In genomic region chr11:44615913-44616806, GRCh38 we compare ENCODE assay signal across 9 cellular contexts. TPM values are rescaled to one million over a fixed set of nuclear protein-coding genes. Genes with fewer than 3 reads are reported as not detected.
A peak's percentile ranks its signal among the peaks of the same experiment; 100 is the strongest.
DNase-seq lines count a peak whose midpoint lies in the region; ATAC-seq, FAIRE-seq and TF ChIP-seq lines count a peak whose summit lies in the region.
"Had no signal": no experiment of that assay in that cellular context is flagged by ENCODE, and none has a peak within 500 bp of the region (broad histone marks: within the 10 kb centered on the region; RNA-seq: fewer than 3 reads in every experiment).

No MANE protein-coding gene starts in this region.

- H3K36me3 Mint-ChIP-seq in activated T-helper 17 cell treated with anti-CD3 and anti-CD28 coated beads, Interleukin-2, amount 50 U/mL, for 72 hours (ENCODE audit: low read depth): peaks cover 100% of the 10 kb centered on the region
- H3K36me3 Mint-ChIP-seq: type B pancreatic cell had no signal

- TF ChIP-seq CTCF in liver (IDR thresholded peaks at IDR 0.05; ENCODE audit: low read depth, low read length, missing input control) (no peak), HepG2 (CRISPR knock-in tag; IDR thresholded peaks at IDR 0.05) (no peak), A673 (conservative IDR thresholded peaks at IDR 0.05; ENCODE audit: low read depth, low read length) (no peak)

- TF ChIP-seq POLR2A in HepG2 (IDR thresholded peaks at IDR 0.05; ENCODE audit: insufficient read depth in 1 of 2, low read depth in 2 of 2, low read length in 2 of 2): no peak

- H3K27ac ChIP-seq in liver (ENCODE audit: low read depth in 1 of 2, low read length in 2 of 2) (no peak overlapping the region), HepG2 (ENCODE audit: extremely low read length, insufficient read depth, low read length) (no peak overlapping the region), A673 (ENCODE audit: low read depth, low read length, poor library complexity, severe bottlenecking) (no peak overlapping the region)

- H3K4me1 ChIP-seq in liver (ENCODE audit: control insufficient read depth in 4 of 4, insufficient read depth in 4 of 4, low read length in 3 of 4) (peaks cover 11 to 42% (median 37%) of the 10 kb centered on the region in 4 donors), HepG2 (ENCODE audit: insufficient read depth, low read length) (no peaks in the 10 kb centered on the region), A673 (ENCODE audit: insufficient read depth, low read length, poor library complexity, severe bottlenecking) (no peaks in the 10 kb centered on the region)

- no peak overlapping the region for H3K4me3 Mint-ChIP-seq in activated T-helper 17 cell treated with anti-CD3 and anti-CD28 coated beads, Interleukin-2, amount 50 U/mL, for 72 hours
- H3K4me3 Mint-ChIP-seq: type B pancreatic cell had no signal

- no peaks in the 10 kb centered on the region for H3K9me3 Mint-ChIP-seq in activated T-helper 17 cell treated with anti-CD3 and anti-CD28 coated beads, Interleukin-2, amount 50 U/mL, for 72 hours
- H3K9me3 Mint-ChIP-seq: type B pancreatic cell had no signal

- ATAC-seq in HepG2 (no peak), left lobe of liver (peak; percentile 50)
- ATAC-seq in activated T-helper 17 cell treated with anti-CD3 and anti-CD28 coated beads, Interleukin-2, amount 50 U/mL, for 72 hours (replicated peaks): no peak

- no peak overlapping the region for H2AFZ ChIP-seq in HepG2 (ENCODE audit: low read length)

- no peaks in the 10 kb centered on the region for H4K20me1 ChIP-seq in HepG2 (ENCODE audit: insufficient read depth, low read length)

- FAIRE-seq in HepG2 (lab: Jason Lieb, UNC) (no peak), urothelium cell line (lab: Jason Lieb, UNC) (no peak)

- H3K27me3 ChIP-seq in liver (ENCODE audit: control insufficient read depth in 4 of 4, insufficient read depth in 4 of 4, low read length in 3 of 4): no peaks in the 10 kb centered on the region
- no peaks in the 10 kb centered on the region; a peak in 1 of 5 replicates for H3K27me3 ChIP-seq in HepG2 (ENCODE audit: control insufficient read depth in 1 of 2, insufficient read depth in 2 of 2, low read length in 2 of 2)
- H3K27me3 ChIP-seq in A673 (replicated peaks; ENCODE audit: insufficient read depth, low read depth, low read length, poor library complexity): no peaks in the 10 kb centered on the region

- CTCF ChIA-PET in HepG2 (lab: Yijun Ruan, JAX; ENCODE audit: low intra/inter-chr PET ratio, low total read pairs): interaction anchor here (1.1 to 3.2 kb wide), 5 partner anchors 57 to 295 kb away, joined by 3 to 44 read pairs (median 5); no protein-coding TSS in a partner anchor
- CTCF ChIA-PET in A673 (lab: Charles Lee): interaction anchor here (0.6 to 2.2 kb wide), 19 partner anchors 9 to 674 kb away, joined by 3 to 110 read pairs (median 4); partner anchors contain the start of genes CD82 and EXT2

- H3K4me2 ChIP-seq in HepG2 (ENCODE audit: low read depth, low read length): no peak overlapping the region

- peaks cover 16% of the 10 kb centered on the region for H3K4me1 Mint-ChIP-seq in activated T-helper 17 cell treated with anti-CD3 and anti-CD28 coated beads, Interleukin-2, amount 50 U/mL, for 72 hours

- TF ChIP-seq EP300 in HepG2 (IDR thresholded peaks at IDR 0.05; ENCODE audit: low read depth in 2 of 2, low read length in 2 of 2) (no peak), HepG2 (CRISPR knock-in tag; IDR thresholded peaks at IDR 0.05; ENCODE audit: borderline replicate concordance) (no peak)

- H3K79me2 ChIP-seq in HepG2 (ENCODE audit: insufficient read depth, low read length): no peaks in the 10 kb centered on the region

- intact Hi-C loops in HepG2 (cut with micrococcal nuclease; ENCODE audit: unreplicated experiment): no loop called here
- intact Hi-C loops in A673 (cut with micrococcal nuclease; ENCODE audit: unreplicated experiment): loop anchor here (2.0 to 5.0 kb wide), 2 partner anchors 51 to 524 kb away; partner anchors contain the start of gene CD82

- peak overlapping the region; percentile 68 for H3K27ac Mint-ChIP-seq in activated T-helper 17 cell treated with anti-CD3 and anti-CD28 coated beads, Interleukin-2, amount 50 U/mL, for 72 hours
- H3K27ac Mint-ChIP-seq: type B pancreatic cell had no signal

- BruUV-seq in HepG2 (replicated peaks; lab: Mats Ljungman, UMichigan): no TSS peak
- no TSS peak for BruUV-seq in A673 (replicated peaks; lab: Mats Ljungman, UMichigan)

- WGBS in liver: 83% methylated on average over 15 of the region's 15 CpGs
- WGBS in HepG2 (ENCODE audit: low lambda C conversion rate): 69% methylated on average over 15 of the region's 15 CpGs

- H3K9me3 ChIP-seq in liver (ENCODE audit: control insufficient read depth in 4 of 4, low read length in 3 of 4) (no peaks in the 10 kb centered on the region), HepG2 (ENCODE audit: low read length) (no peaks in the 10 kb centered on the region), A673 (ENCODE audit: low read depth, low read length, poor library complexity, severe bottlenecking) (no peaks in the 10 kb centered on the region)

- no peak for TF ChIP-seq RAD21 in liver (IDR thresholded peaks at IDR 0.05)
- no peak for TF ChIP-seq RAD21 in HepG2 (CRISPR knock-in tag; IDR thresholded peaks at IDR 0.05)

- no peaks in the 10 kb centered on the region for H3K27me3 Mint-ChIP-seq in activated T-helper 17 cell treated with anti-CD3 and anti-CD28 coated beads, Interleukin-2, amount 50 U/mL, for 72 hours
- H3K27me3 Mint-ChIP-seq: type B pancreatic cell had no signal

- POLR2A ChIA-PET in HepG2 (lab: Yijun Ruan, JAX) (no interaction called here), A673 (lab: Charles Lee; ENCODE audit: low non-redundant PET) (no interaction called here)

- in situ Hi-C loops in HepG2 (cut with HindIII; ENCODE audit: extremely low pct_ligation_motif_present, low pct_unique_long_range_greater_than_20kb): loop anchor here (10.0 kb wide), 1 partner anchor 51 kb away; the partner anchor contains the start of gene CD82

- no peak for DNase-seq in HepG2 (ENCODE audit: low spot score)
- no peak for DNase-seq in left lobe of liver (ENCODE audit: low spot score)
- no peak for DNase-seq in urothelium cell line (ENCODE audit: low spot score)
- DNase-seq in NK-92 (lab: John Stamatoyannopoulos, UW; ENCODE audit: unreplicated experiment): no peak
- no peak for DNase-seq in A673 (ENCODE audit: low spot score)
- no peak for DNase-seq in NOMO-1 (lab: John Stamatoyannopoulos, UW; ENCODE audit: unreplicated experiment in 2 of 2)

- H3K36me3 ChIP-seq in liver (ENCODE audit: control insufficient read depth in 4 of 4, insufficient read depth in 3 of 4, low read depth in 1 of 4, low read length in 3 of 4) (peaks cover 0 to 3% (median 1%) of the 10 kb centered on the region in 4 donors), HepG2 (replicated peaks in 1 of 2; ENCODE audit: control insufficient read depth in 1 of 2, insufficient read depth in 2 of 2, low read length in 2 of 2) (no peaks in the 10 kb centered on the region), A673 (ENCODE audit: insufficient read depth, low read length, poor library complexity, severe bottlenecking) (no peaks in the 10 kb centered on the region)

- H3K9ac ChIP-seq in liver (ENCODE audit: low read depth in 1 of 2, low read length in 2 of 2): no peak overlapping the region
- no peak overlapping the region for H3K9ac ChIP-seq in HepG2 (ENCODE audit: insufficient read depth, low read depth, low read length)

- H3K4me3 ChIP-seq in liver (ENCODE audit: low read depth in 1 of 3, low read length in 3 of 3): no peak overlapping the region
- no peak overlapping the region for H3K4me3 ChIP-seq in HepG2 (replicated peaks in 1 of 3; ENCODE audit: insufficient read depth in 1 of 3, low read depth in 2 of 3, low read length in 3 of 3)
- H3K4me3 ChIP-seq in A673 (ENCODE audit: low read depth, low read length, poor library complexity, severe bottlenecking): no peak overlapping the region

TF ChIP-seq in liver, 16 proteins besides CTCF, POLR2A, EP300 and RAD21 (continues in another document):
- TF ChIP-seq HNF4A (conservative IDR thresholded peaks at IDR 0.05) (peak; percentile 53 to 74), SP1 (IDR thresholded peaks at IDR 0.05) (peak; percentile 42), GABPA (IDR thresholded peaks at IDR 0.05 in 1 of 2, conservative IDR thresholded peaks at IDR 0.05 in 1 of 2) (no peak), TAF1 (conservative IDR thresholded peaks at IDR 0.05) (no peak)

TF ChIP-seq in HepG2, 621 proteins besides CTCF, POLR2A, EP300 and RAD21:
- TF ChIP-seq ZNF496 (CRISPR knock-in tag; IDR thresholded peaks at IDR 0.05; ENCODE audit: insufficient replicate concordance): no peak
- TF ChIP-seq SP4 (CRISPR knock-in tag; IDR thresholded peaks at IDR 0.05): no peak

RNA-seq across cellular contexts. Expression of gene CD82, which starts 50.7 kb away (rescaled TPM):
- total RNA-seq in liver (10 to 100 TPM; 27.4 to 59.5 TPM), HepG2 (2016; rRNA removed; fragmentation: Illumina TruSeq; extraction: Trizol) (not detected in 2 replicates), left lobe of liver (60.6 TPM), A673 (2021) (8.2 and 16.0 TPM in 2 replicates)
- polyA plus RNA-seq in liver (10 to 100 TPM; 36.0 to 82.6 TPM), HepG2 (2011; rRNA removed) (0.05 and 0.24 TPM in 2 replicates)
- total RNA-seq in HepG2 (2016; cell fraction: cytosol; rRNA removed; fragmentation: Illumina TruSeq; extraction: Trizol; ENCODE audit: low read depth): not detected in 2 replicates
- not detected in 2 replicates for total RNA-seq in HepG2 (2016; cell fraction: insoluble cytoplasmic fraction; rRNA removed; fragmentation: Illumina TruSeq; extraction: Trizol)
- total RNA-seq in HepG2 (2016; cell fraction: membrane; rRNA removed; fragmentation: Illumina TruSeq; extraction: Trizol): not detected in 2 replicates
- total RNA-seq in HepG2 (2016; cell fraction: nucleus; rRNA removed; fragmentation: Illumina TruSeq; extraction: Trizol): not detected in 2 replicates
- polyA plus RNA-seq in HepG2 (2011; cell fraction: cytosol; rRNA removed): 0.13 and 0.16 TPM in 2 replicates
- 0.33 TPM in 1 of 2 replicates, not detected in the other for polyA plus RNA-seq in HepG2 (2011; cell fraction: nucleus; rRNA removed)
- polyA plus RNA-seq in HepG2 (2012): 0.19 TPM in 1 of 2 replicates, not detected in the other
- not detected in 2 replicates for polyA plus RNA-seq in HepG2 (2016; cell fraction: cytosol; fragmentation: Illumina TruSeq; extraction: Trizol; ENCODE audit: low read depth)
- polyA plus RNA-seq in HepG2 (2016; cell fraction: insoluble cytoplasmic fraction; fragmentation: Illumina TruSeq; extraction: Trizol; ENCODE audit: low read depth): not detected in 2 replicates
- not detected in 2 replicates for polyA plus RNA-seq in HepG2 (2016; cell fraction: membrane; fragmentation: Illumina TruSeq; extraction: Trizol; ENCODE audit: low read depth)
- polyA plus RNA-seq in HepG2 (2016; cell fraction: nucleus; fragmentation: Illumina TruSeq; extraction: Trizol; ENCODE audit: insufficient read depth, low read depth): not detected in 2 replicates
- 0.52 and 13.0 TPM in 2 replicates for polyA minus RNA-seq in HepG2 (2011; rRNA and poly(A)+ RNA removed; ENCODE audit: low replicate concordance)
- polyA minus RNA-seq in HepG2 (2011; cell fraction: cytosol; rRNA and poly(A)+ RNA removed): not detected in 2 replicates
- not detected in 2 replicates for polyA minus RNA-seq in HepG2 (2011; cell fraction: nucleus; rRNA and poly(A)+ RNA removed)
- total RNA-seq in activated T-helper 17 cell treated with anti-CD3 and anti-CD28 coated beads, Interleukin-2, amount 50 U/mL, for 72 hours: 100 to 1,000 TPM; 147 to 620 TPM
